ENCODE assay signal across 11 cellular contexts in the genomic region with DNA sequence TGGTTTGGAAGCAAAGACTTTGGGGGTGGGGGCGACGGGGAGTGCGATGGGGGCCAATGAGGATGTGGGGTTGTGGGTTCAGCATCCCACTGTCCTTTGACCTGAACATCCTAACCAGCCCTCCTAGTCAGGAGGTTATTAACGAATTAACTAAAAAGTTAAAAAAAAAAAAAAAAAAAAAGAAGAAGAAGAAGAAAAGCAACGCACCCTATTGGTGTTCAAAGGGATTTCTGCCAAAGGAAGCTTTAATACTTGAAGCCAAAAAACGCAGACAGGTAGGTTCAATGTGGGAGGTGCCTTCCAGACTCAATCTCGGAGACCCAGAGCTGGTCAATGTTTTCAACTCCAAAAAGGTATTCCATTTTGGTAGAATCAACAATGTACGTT. TPM values are rescaled to one million over a fixed set of nuclear protein-coding genes. Genes with fewer than 3 reads are reported as not detected.
A peak's percentile ranks its signal among the peaks of the same experiment; 100 is the strongest.
DNase-seq lines count a peak whose midpoint lies in the region; ATAC-seq and TF ChIP-seq lines count a peak whose summit lies in the region.
"Had no signal": no experiment of that assay in that cellular context is flagged by ENCODE, and none has a peak within 500 bp of the region (broad histone marks: within the 10 kb centered on the region; RNA-seq: fewer than 3 reads in every experiment).

No MANE protein-coding gene starts in this region.

- DNase-seq in CD8-positive, alpha-beta memory T cell: no peak
- DNase-seq in GM20000 (ENCODE audit: low spot score) (peak; percentile 52), neural progenitor cell (ENCODE audit: low spot score) (peak; percentile 41), mucosa of gallbladder (ENCODE audit: low spot score) (no peak), NCI-H187 (lab: John Stamatoyannopoulos, UW) (no peak)
- DNase-seq: erythroblast had no signal

- H3K9me3 ChIP-seq in CD8-positive, alpha-beta memory T cell (ENCODE audit: low read length): no peaks in the 10 kb centered on the region
- no peaks in the 10 kb centered on the region for H3K9me3 ChIP-seq in duodenal mucosa (ENCODE audit: control insufficient read depth in 1 of 2, low read length in 2 of 2)
- no peaks in the 10 kb centered on the region for H3K9me3 ChIP-seq in neural progenitor cell (ENCODE audit: low read depth)

- H4K20me1 ChIP-seq in neural progenitor cell (ENCODE audit: low read depth): no peaks in the 10 kb centered on the region

- no peak overlapping the region for H3K4me3 ChIP-seq in CD8-positive, alpha-beta memory T cell (ENCODE audit: low read length)
- peak overlapping the region; percentile 68 to 73 for H3K4me3 ChIP-seq in duodenal mucosa (ENCODE audit: low read depth in 1 of 2, low read length in 2 of 2)
- H3K4me3 ChIP-seq in neural progenitor cell: peak overlapping the region; percentile 65

- H3K9ac ChIP-seq in duodenal mucosa (ENCODE audit: low read depth in 1 of 2, low read length in 2 of 2): peak overlapping the region in 1 of 2 donors; percentile 35
- H3K9ac ChIP-seq in neural progenitor cell: no peak overlapping the region

- ATAC-seq in GM21619 (IDR thresholded peaks at IDR 0.05; ENCODE audit: unreplicated experiment): no peak
- no peak for ATAC-seq in GM19395 (IDR thresholded peaks at IDR 0.05; ENCODE audit: unreplicated experiment)

- TF ChIP-seq CTCF in GM20000 (IDR thresholded peaks at IDR 0.05; ENCODE audit: extremely low read depth, missing control alignments) (no peak), neural progenitor cell (IDR thresholded peaks at IDR 0.05) (peak; percentile 37)

- H3K4me2 ChIP-seq in neural progenitor cell: peak overlapping the region; percentile 96

- no peak overlapping the region for H3K27ac ChIP-seq in CD8-positive, alpha-beta memory T cell (ENCODE audit: low read depth, low read length)
- no peak overlapping the region for H3K27ac ChIP-seq in duodenal mucosa (ENCODE audit: low read depth, low read length)
- H3K27ac ChIP-seq in neural progenitor cell: no peak overlapping the region

- POLR2A ChIA-PET in CD8-positive, alpha-beta memory T cell (lab: Charles Lee): interaction anchor here (0.6 kb wide), 1 partner anchor 40 kb away, joined by 5 read pairs; no protein-coding TSS in a partner anchor

- peak overlapping the region in 5 of 7 donors; percentile 34 to 58 (median 44) for H3K4me3 Mint-ChIP-seq in CD8-positive, alpha-beta memory T cell
- peak overlapping the region; percentile 83 for H3K4me3 Mint-ChIP-seq in neural progenitor cell

- no peaks in the 10 kb centered on the region for H3K79me2 ChIP-seq in neural progenitor cell (ENCODE audit: low read depth)

- H3F3A ChIP-seq in neural progenitor cell (ENCODE audit: low read depth): peaks cover 11% of the 10 kb centered on the region

- peaks cover 6% of the 10 kb centered on the region for H3K27me3 ChIP-seq in CD8-positive, alpha-beta memory T cell (ENCODE audit: insufficient read depth, low read length, poor library complexity, severe bottlenecking)
- peaks cover 19 to 33% of the 10 kb centered on the region in 2 donors for H3K27me3 ChIP-seq in duodenal mucosa (ENCODE audit: control insufficient read depth in 1 of 2, insufficient read depth in 2 of 2, low read length in 2 of 2)
- peaks cover 74% of the 10 kb centered on the region for H3K27me3 ChIP-seq in neural progenitor cell

- H3K4me1 ChIP-seq in CD8-positive, alpha-beta memory T cell (ENCODE audit: insufficient read depth, low read length): peaks cover 10% of the 10 kb centered on the region
- H3K4me1 ChIP-seq in duodenal mucosa (ENCODE audit: control insufficient read depth in 1 of 2, insufficient read depth in 2 of 2, low read length in 2 of 2) (peaks cover 15 to 16% of the 10 kb centered on the region in 2 donors), neural progenitor cell (peaks cover 23% of the 10 kb centered on the region)

- H3K27me3 Mint-ChIP-seq in CD8-positive, alpha-beta memory T cell: peaks cover 57 to 69% of the 10 kb centered on the region in 2 donors
- peaks cover 37% of the 10 kb centered on the region for H3K27me3 Mint-ChIP-seq in neural progenitor cell (ENCODE audit: insufficient read depth, low read depth)

- CTCF ChIA-PET in CD8-positive, alpha-beta memory T cell (lab: Charles Lee): no interaction called here

- peak overlapping the region; percentile 93 for H2AFZ ChIP-seq in neural progenitor cell (replicated peaks)

- H3K36me3 Mint-ChIP-seq in CD8-positive, alpha-beta memory T cell: no peaks in the 10 kb centered on the region
- H3K36me3 Mint-ChIP-seq in neural progenitor cell: no peaks in the 10 kb centered on the region

- peaks cover 8 to 13% (median 11%) of the 10 kb centered on the region in 3 donors for H3K4me1 Mint-ChIP-seq in CD8-positive, alpha-beta memory T cell
- H3K4me1 Mint-ChIP-seq in neural progenitor cell: peaks cover 26% of the 10 kb centered on the region

- peak overlapping the region in 1 of 8 donors; percentile 77 for H3K27ac Mint-ChIP-seq in CD8-positive, alpha-beta memory T cell
- no peak overlapping the region for H3K27ac Mint-ChIP-seq in neural progenitor cell

- H3K36me3 ChIP-seq in CD8-positive, alpha-beta memory T cell (ENCODE audit: insufficient read depth, low read length): no peaks in the 10 kb centered on the region
- H3K36me3 ChIP-seq in duodenal mucosa (ENCODE audit: control insufficient read depth in 1 of 2, insufficient read depth in 2 of 2, low read length in 2 of 2) (no peaks in the 10 kb centered on the region), neural progenitor cell (no peaks in the 10 kb centered on the region)

- no peaks in the 10 kb centered on the region for H3K9me3 Mint-ChIP-seq in CD8-positive, alpha-beta memory T cell
- peaks cover 6% of the 10 kb centered on the region for H3K9me3 Mint-ChIP-seq in neural progenitor cell

RNA-seq across cellular contexts. Expression of a gene that starts 2.2 kb away (rescaled TPM):
- total RNA-seq in CD8-positive, alpha-beta memory T cell: under 1 TPM; 0.37 to 0.44 TPM
- 0.08 TPM for polyA plus RNA-seq in CD8-positive, alpha-beta memory T cell
- total RNA-seq in neural progenitor cell (ENCODE audit: low replicate concordance): 0.12 and 0.15 TPM in 2 replicates
- total RNA-seq in mucosa of gallbladder: 30.3 TPM
- total RNA-seq: G401, pulmonary artery endothelial cell had no signal

RNA-seq across cellular contexts. Expression of a gene that starts 56.0 kb away (rescaled TPM):
- 10 to 100 TPM; 16.0 to 16.9 TPM for total RNA-seq in CD8-positive, alpha-beta memory T cell
- 19.6 TPM for polyA plus RNA-seq in CD8-positive, alpha-beta memory T cell
- 6.5 and 6.9 TPM in 2 replicates for total RNA-seq in neural progenitor cell (ENCODE audit: low replicate concordance)
- 30.9 TPM for total RNA-seq in mucosa of gallbladder

Comparison
In these comparisons a context has a peak if more than half of its experiments do, and no peak if none do; other contexts are left out.
1. DNase-seq: peak in GM20000 (single experiment) and neural progenitor cell (single experiment); none in CD8-positive, alpha-beta memory T cell (0 of 5), mucosa of gallbladder (single experiment) and NCI-H187 (0 of 2).
2. RNA of a gene that starts 2.2 kb away (total RNA-seq): 30.3 TPM in mucosa of gallbladder (single experiment); 0.37 to 0.44 TPM in CD8-positive, alpha-beta memory T cell and 0.12 to 0.15 TPM in neural progenitor cell; every median in the first group is over 10 times any median in the second.